22 cellular contexts compared by ENCODE assay signal in genomic region chrX:97740886-97741285, GRCh38.
DNase-seq lines count a peak whose midpoint lies in the region; ATAC-seq and TF ChIP-seq lines count a peak whose summit lies in the region.
"Had no signal": no experiment of that assay in that cellular context is flagged by ENCODE, and none has a peak within 500 bp of the region (broad histone marks: within the 10 kb centered on the region; RNA-seq: fewer than 3 reads in every experiment).

No MANE protein-coding gene starts in this region.

- no peaks in the 10 kb centered on the region for H3K27me3 Mint-ChIP-seq in activated CD8-positive, alpha-beta T cell treated with anti-CD3 and anti-CD28 coated beads, Interleukin-2, amount 10 ng/mL, durations not matched to agents 7 days and 5 days (ENCODE audit: low read depth)

- no peaks in the 10 kb centered on the region for H3K36me3 Mint-ChIP-seq in activated CD8-positive, alpha-beta T cell treated with anti-CD3 and anti-CD28 coated beads, Interleukin-2, amount 10 ng/mL, durations not matched to agents 7 days and 5 days (ENCODE audit: low read depth)
- H3K36me3 Mint-ChIP-seq: CD8-positive, alpha-beta memory T cell; T-cell had no signal

- H3K27me3 ChIP-seq in hepatocyte: no peaks in the 10 kb centered on the region
- H3K27me3 ChIP-seq: SJCRH30 had no signal

- H3K4me3 Mint-ChIP-seq in activated CD8-positive, alpha-beta T cell treated with anti-CD3 and anti-CD28 coated beads, Interleukin-2, amount 10 ng/mL, durations not matched to agents 7 days and 5 days: no peak overlapping the region
- H3K4me3 Mint-ChIP-seq: CD8-positive, alpha-beta memory T cell; T-cell had no signal

- H3K4me2 ChIP-seq in hepatocyte: no peak overlapping the region

- no peaks in the 10 kb centered on the region for H3K9me3 Mint-ChIP-seq in activated CD8-positive, alpha-beta T cell treated with anti-CD3 and anti-CD28 coated beads, Interleukin-2, amount 10 ng/mL, durations not matched to agents 7 days and 5 days (ENCODE audit: insufficient read depth)
- H3K9me3 Mint-ChIP-seq: CD8-positive, alpha-beta memory T cell; T-cell had no signal

- no peaks in the 10 kb centered on the region for H3K9me3 ChIP-seq in hepatocyte (ENCODE audit: low read depth)
- H3K9me3 ChIP-seq: SJCRH30 had no signal

- H4K20me1 ChIP-seq in hepatocyte (ENCODE audit: insufficient read depth, poor library complexity, severe bottlenecking): no peaks in the 10 kb centered on the region

- WGBS in hepatocyte (ENCODE audit: low lambda C conversion rate, missing lambda C conversion rate): 8% methylated on average over 1 of the region's 1 CpG

- H3K79me2 ChIP-seq in hepatocyte: no peaks in the 10 kb centered on the region

- H3K27ac Mint-ChIP-seq in activated CD8-positive, alpha-beta T cell treated with anti-CD3 and anti-CD28 coated beads, Interleukin-2, amount 10 ng/mL, durations not matched to agents 7 days and 5 days: no peak overlapping the region
- H3K27ac Mint-ChIP-seq: CD8-positive, alpha-beta memory T cell; T-cell had no signal

- CTCF ChIA-PET in activated CD8-positive, alpha-beta T cell treated with anti-CD3 and anti-CD28 coated beads, Interleukin-2, amount 10 ng/mL, durations not matched to agents 7 days and 5 days (lab: Charles Lee): no interaction called here

- no peaks in the 10 kb centered on the region for H3K9me2 ChIP-seq in hepatocyte (replicated peaks; ENCODE audit: insufficient read depth)

- TF ChIP-seq CTCF in hepatocyte (IDR thresholded peaks at IDR 0.05; ENCODE audit: poor library complexity): no peak

- no peaks in the 10 kb centered on the region for H3K36me3 ChIP-seq in hepatocyte (replicated peaks; ENCODE audit: insufficient read depth, low read depth)
- H3K36me3 ChIP-seq: SJCRH30 had no signal

- H3K4me1 ChIP-seq in hepatocyte (ENCODE audit: insufficient read depth): peaks cover 19% of the 10 kb centered on the region
- H3K4me1 ChIP-seq: SJCRH30 had no signal

- ATAC-seq in HG03108 (IDR thresholded peaks at IDR 0.05; ENCODE audit: unreplicated experiment) (no peak), Right ventricle myocardium superior (ENCODE audit: poor library complexity) (no peak)
- ATAC-seq in activated CD8-positive, alpha-beta T cell treated with anti-CD3 and anti-CD28 coated beads, Interleukin-2, amount 10 ng/mL, durations not matched to agents 7 days and 5 days: no peak
- ATAC-seq: T-cell had no signal

- no peak overlapping the region for H2AFZ ChIP-seq in hepatocyte
- H2AFZ ChIP-seq: GM23248 had no signal

- DNase-seq in Daoy (ENCODE audit: low read depth): peak; percentile 1
- DNase-seq in HT-29 (ENCODE audit: low spot score): peak; percentile 58
- peak; percentile 2 for DNase-seq in astrocyte of the hippocampus (ENCODE audit: low read depth, low spot score)
- peak; percentile 11 for DNase-seq in hepatocyte (ENCODE audit: low spot score)
- no peak for DNase-seq in iPS-NIHi7 (ENCODE audit: extremely low spot score)
- no peak for DNase-seq in Right ventricle myocardium superior
- DNase-seq in activated CD8-positive, alpha-beta T cell treated with anti-CD3 and anti-CD28 coated beads, Interleukin-2, amount 10 ng/mL, durations not matched to agents 7 days and 5 days: no peak
- DNase-seq: CD8-positive, alpha-beta memory T cell; DMS53; GM23248; HCEC 1CT; Karpas-422; NCI-H1092 treated with DMSO at 0.1 percent for 48 hours; NCI-H1436 treated with DMSO at 0.1 percent for 48 hours; NCI-H2029; NCI-H226; NCI-H510A treated with DMSO at 0.1 percent for 48 hours; NCI-H748 treated with DMSO at 0.1 percent for 48 hours; SJCRH30; T-cell had no signal

- H3K4me1 Mint-ChIP-seq in activated CD8-positive, alpha-beta T cell treated with anti-CD3 and anti-CD28 coated beads, Interleukin-2, amount 10 ng/mL, durations not matched to agents 7 days and 5 days (ENCODE audit: low read depth): no peaks in the 10 kb centered on the region
- H3K4me1 Mint-ChIP-seq: CD8-positive, alpha-beta memory T cell; T-cell had no signal

- H3K27ac ChIP-seq in hepatocyte: peak overlapping the region; percentile 35
- H3K27ac ChIP-seq: C4-2B, GM23248, SJCRH30 had no signal

- POLR2A ChIA-PET in activated CD8-positive, alpha-beta T cell treated with anti-CD3 and anti-CD28 coated beads, Interleukin-2, amount 10 ng/mL, durations not matched to agents 7 days and 5 days (lab: Charles Lee): no interaction called here

- intact Hi-C loops in Right ventricle myocardium superior (cut with DNase I): no loop called here

- no peak overlapping the region for H3K4me3 ChIP-seq in hepatocyte
- H3K4me3 ChIP-seq: GM23248, SJCRH30 had no signal

Comparison
In these comparisons a context has a peak if more than half of its experiments do, and no peak if none do; other contexts are left out.
1. DNase-seq: peak in Daoy (single experiment), HT-29 (single experiment), astrocyte of the hippocampus (single experiment) and hepatocyte (single experiment); none in iPS-NIHi7 (single experiment), Right ventricle myocardium superior (single experiment) and activated CD8-positive, alpha-beta T cell treated with anti-CD3 and anti-CD28 coated beads, Interleukin-2, amount 10 ng/mL, durations not matched to agents 7 days and 5 days (single experiment).